ENCODE assay signal across 9 cellular contexts in genomic region chr11:67248653-67249052, GRCh38. TPM values are rescaled to one million over a fixed set of nuclear protein-coding genes. Genes with fewer than 3 reads are reported as not detected.
DNase-seq lines count a peak whose midpoint lies in the region; ATAC-seq, FAIRE-seq and TF ChIP-seq lines count a peak whose summit lies in the region.
"Had no signal": no experiment of that assay in that cellular context is flagged by ENCODE, and none has a peak within 500 bp of the region (broad histone marks: within the 10 kb centered on the region; RNA-seq: fewer than 3 reads in every experiment).

No MANE protein-coding gene starts in this region.

- H3K27ac ChIP-seq in hepatocyte (peak overlapping the region; percentile 67), small intestine (ENCODE audit: low read depth in 1 of 2, low read length in 1 of 2) (no peak overlapping the region)

- no peaks in the 10 kb centered on the region for H3K9me3 Mint-ChIP-seq in activated CD4-positive, alpha-beta T cell treated with anti-CD3 and anti-CD28 coated beads, Interleukin-2, amount 10 ng/mL, durations not matched to agents 7 days and 5 days
- no peaks in the 10 kb centered on the region for H3K9me3 Mint-ChIP-seq in activated CD4-positive, alpha-beta T cell treated with anti-CD3 and anti-CD28 coated beads for 36 hours (ENCODE audit: low read depth)
- no peaks in the 10 kb centered on the region for H3K9me3 Mint-ChIP-seq in activated naive CD8-positive, alpha-beta T cell treated with anti-CD3 and anti-CD28 coated beads for 36 hours
- no peaks in the 10 kb centered on the region for H3K9me3 Mint-ChIP-seq in stimulated activated naive B cell treated with anti-CD40 and anti-IgM and Interleukin-4, amounts not matched to agents 10 μg/mL and 1 μg/mL and 100 μg/mL, for 72 hours
- H3K9me3 Mint-ChIP-seq: brain had no signal

- H3K36me3 Mint-ChIP-seq in activated CD4-positive, alpha-beta T cell treated with anti-CD3 and anti-CD28 coated beads, Interleukin-2, amount 10 ng/mL, durations not matched to agents 7 days and 5 days (ENCODE audit: low read depth), result peaks cover 76% of the 10 kb centered on the region
- peaks cover 81% of the 10 kb centered on the region for H3K36me3 Mint-ChIP-seq in activated CD4-positive, alpha-beta T cell treated with anti-CD3 and anti-CD28 coated beads for 36 hours (ENCODE audit: low read depth)
- peaks cover 60% of the 10 kb centered on the region for H3K36me3 Mint-ChIP-seq in activated naive CD8-positive, alpha-beta T cell treated with anti-CD3 and anti-CD28 coated beads for 36 hours
- H3K36me3 Mint-ChIP-seq in stimulated activated naive B cell treated with anti-CD40 and anti-IgM and Interleukin-4, amounts not matched to agents 10 μg/mL and 1 μg/mL and 100 μg/mL, for 72 hours, result peaks cover 41 to 74% of the 10 kb centered on the region in 2 donors

- CTCF ChIA-PET in activated CD4-positive, alpha-beta T cell treated with anti-CD3 and anti-CD28 coated beads, Interleukin-2, amount 10 ng/mL, durations not matched to agents 7 days and 5 days (lab: Charles Lee), result no interaction called here
- CTCF ChIA-PET in activated CD4-positive, alpha-beta T cell treated with anti-CD3 and anti-CD28 coated beads for 36 hours (lab: Charles Lee), result interaction anchor here (1.2 to 1.3 kb wide), 2 partner anchors 69 to 88 kb away, joined by 5 to 7 read pairs; no protein-coding TSS in a partner anchor

- no peaks in the 10 kb centered on the region for H3K9me3 ChIP-seq in hepatocyte (ENCODE audit: low read depth)
- H3K9me3 ChIP-seq in small intestine (ENCODE audit: control insufficient read depth, low read depth), result no peaks in the 10 kb centered on the region

- no peaks in the 10 kb centered on the region for H3K27me3 Mint-ChIP-seq in activated CD4-positive, alpha-beta T cell treated with anti-CD3 and anti-CD28 coated beads, Interleukin-2, amount 10 ng/mL, durations not matched to agents 7 days and 5 days
- H3K27me3 Mint-ChIP-seq in activated CD4-positive, alpha-beta T cell treated with anti-CD3 and anti-CD28 coated beads for 36 hours, result no peaks in the 10 kb centered on the region
- no peaks in the 10 kb centered on the region for H3K27me3 Mint-ChIP-seq in activated naive CD8-positive, alpha-beta T cell treated with anti-CD3 and anti-CD28 coated beads for 36 hours
- H3K27me3 Mint-ChIP-seq in stimulated activated naive B cell treated with anti-CD40 and anti-IgM and Interleukin-4, amounts not matched to agents 10 μg/mL and 1 μg/mL and 100 μg/mL, for 72 hours, result no peaks in the 10 kb centered on the region
- H3K27me3 Mint-ChIP-seq: brain had no signal

- DNase-seq in activated CD4-positive, alpha-beta T cell treated with anti-CD3 and anti-CD28 coated beads, Interleukin-2, amount 10 ng/mL, durations not matched to agents 7 days and 5 days, result no peak
- no peak for DNase-seq in activated CD4-positive, alpha-beta T cell treated with anti-CD3 and anti-CD28 coated beads for 36 hours
- no peak for DNase-seq in activated naive CD8-positive, alpha-beta T cell treated with anti-CD3 and anti-CD28 coated beads for 36 hours
- DNase-seq in hepatocyte (ENCODE audit: low spot score) (no peak), small intestine (no peak), nucleus accumbens (lab: John Stamatoyannopoulos, UW) (no peak)
- no peak for DNase-seq in stimulated activated naive B cell treated with anti-CD40 and anti-IgM and Interleukin-4, amounts not matched to agents 10 μg/mL and 1 μg/mL and 100 μg/mL, for 72 hours

- peaks cover 12% of the 10 kb centered on the region for H4K20me1 ChIP-seq in hepatocyte (ENCODE audit: insufficient read depth, poor library complexity, severe bottlenecking)

- no peaks in the 10 kb centered on the region for H3K27me3 ChIP-seq in hepatocyte
- H3K27me3 ChIP-seq in small intestine (ENCODE audit: control insufficient read depth in 2 of 2, insufficient read depth in 2 of 2, low read length in 2 of 2), result no peaks in the 10 kb centered on the region

- TF ChIP-seq CTCF in hepatocyte (IDR thresholded peaks at IDR 0.05; ENCODE audit: poor library complexity), result no peak

- H3K27ac Mint-ChIP-seq in activated CD4-positive, alpha-beta T cell treated with anti-CD3 and anti-CD28 coated beads, Interleukin-2, amount 10 ng/mL, durations not matched to agents 7 days and 5 days, result peak overlapping the region; percentile 10
- no peak overlapping the region for H3K27ac Mint-ChIP-seq in activated CD4-positive, alpha-beta T cell treated with anti-CD3 and anti-CD28 coated beads for 36 hours
- H3K27ac Mint-ChIP-seq in activated naive CD8-positive, alpha-beta T cell treated with anti-CD3 and anti-CD28 coated beads for 36 hours, result peak overlapping the region; percentile 54
- H3K27ac Mint-ChIP-seq in stimulated activated naive B cell treated with anti-CD40 and anti-IgM and Interleukin-4, amounts not matched to agents 10 μg/mL and 1 μg/mL and 100 μg/mL, for 72 hours, result peak overlapping the region; percentile 67

- intact Hi-C loops in activated CD4-positive, alpha-beta T cell treated with anti-CD3 and anti-CD28 coated beads for 36 hours (cut with DNase I, micrococcal nuclease), result no loop called here

- no peaks in the 10 kb centered on the region for H3K9me2 ChIP-seq in hepatocyte (replicated peaks; ENCODE audit: insufficient read depth)

- peaks cover 42% of the 10 kb centered on the region for H3K4me1 Mint-ChIP-seq in activated CD4-positive, alpha-beta T cell treated with anti-CD3 and anti-CD28 coated beads, Interleukin-2, amount 10 ng/mL, durations not matched to agents 7 days and 5 days
- peaks cover 34% of the 10 kb centered on the region for H3K4me1 Mint-ChIP-seq in activated CD4-positive, alpha-beta T cell treated with anti-CD3 and anti-CD28 coated beads for 36 hours
- H3K4me1 Mint-ChIP-seq in activated naive CD8-positive, alpha-beta T cell treated with anti-CD3 and anti-CD28 coated beads for 36 hours, result peaks cover 34% of the 10 kb centered on the region
- peaks cover 14 to 40% of the 10 kb centered on the region in 2 donors for H3K4me1 Mint-ChIP-seq in stimulated activated naive B cell treated with anti-CD40 and anti-IgM and Interleukin-4, amounts not matched to agents 10 μg/mL and 1 μg/mL and 100 μg/mL, for 72 hours

- POLR2A ChIA-PET in activated CD4-positive, alpha-beta T cell treated with anti-CD3 and anti-CD28 coated beads, Interleukin-2, amount 10 ng/mL, durations not matched to agents 7 days and 5 days (lab: Charles Lee), result no interaction called here
- POLR2A ChIA-PET in activated CD4-positive, alpha-beta T cell treated with anti-CD3 and anti-CD28 coated beads for 36 hours (lab: Charles Lee), result interaction anchor here (1.1 kb wide), 1 partner anchor 9 kb away, joined by 5 read pairs; no protein-coding TSS in a partner anchor

- no peak overlapping the region for H3K4me3 ChIP-seq in hepatocyte
- H3K4me3 ChIP-seq in small intestine (ENCODE audit: low read depth in 1 of 2, low read length in 2 of 2), result no peak overlapping the region

- no peak for ATAC-seq in activated CD4-positive, alpha-beta T cell treated with anti-CD3 and anti-CD28 coated beads for 36 hours
- no peak for ATAC-seq in stimulated activated naive B cell treated with anti-CD40 and anti-IgM and Interleukin-4, amounts not matched to agents 10 μg/mL and 1 μg/mL and 100 μg/mL, for 72 hours (replicated peaks)
- no peak for ATAC-seq in HG02571 (IDR thresholded peaks at IDR 0.05; ENCODE audit: unreplicated experiment)

- no peak for FAIRE-seq in small intestine (lab: Jason Lieb, UNC)

- H3K36me3 ChIP-seq in hepatocyte (replicated peaks; ENCODE audit: insufficient read depth, low read depth), result peaks cover 5% of the 10 kb centered on the region
- H3K36me3 ChIP-seq in small intestine (ENCODE audit: control insufficient read depth in 2 of 2, insufficient read depth in 2 of 2, low read length in 2 of 2), result peaks cover 43 to 66% of the 10 kb centered on the region in 2 donors

- H3K79me2 ChIP-seq in hepatocyte, result peaks cover 21% of the 10 kb centered on the region

- H2AFZ ChIP-seq in hepatocyte, result no peak overlapping the region

- H3K4me3 Mint-ChIP-seq in activated CD4-positive, alpha-beta T cell treated with anti-CD3 and anti-CD28 coated beads, Interleukin-2, amount 10 ng/mL, durations not matched to agents 7 days and 5 days, result no peak overlapping the region
- no peak overlapping the region for H3K4me3 Mint-ChIP-seq in activated CD4-positive, alpha-beta T cell treated with anti-CD3 and anti-CD28 coated beads for 36 hours
- H3K4me3 Mint-ChIP-seq in activated naive CD8-positive, alpha-beta T cell treated with anti-CD3 and anti-CD28 coated beads for 36 hours, result no peak overlapping the region
- no peak overlapping the region for H3K4me3 Mint-ChIP-seq in stimulated activated naive B cell treated with anti-CD40 and anti-IgM and Interleukin-4, amounts not matched to agents 10 μg/mL and 1 μg/mL and 100 μg/mL, for 72 hours
- H3K4me3 Mint-ChIP-seq: brain had no signal

- H3K4me2 ChIP-seq in hepatocyte, result no peak overlapping the region

- H3K4me1 ChIP-seq in hepatocyte (ENCODE audit: insufficient read depth) (no peaks in the 10 kb centered on the region), small intestine (ENCODE audit: control insufficient read depth in 2 of 2, insufficient read depth in 1 of 2, low read depth in 1 of 2, low read length in 1 of 2) (no peaks in the 10 kb centered on the region)

RNA-seq across cellular contexts. Expression of gene GRK2, which starts 17.6 kb away (rescaled TPM):
- 100 to 1,000 TPM; 306 to 324 TPM for total RNA-seq in activated CD4-positive, alpha-beta T cell treated with anti-CD3 and anti-CD28 coated beads, Interleukin-2, amount 10 ng/mL, durations not matched to agents 7 days and 5 days
- total RNA-seq in activated CD4-positive, alpha-beta T cell treated with anti-CD3 and anti-CD28 coated beads for 36 hours, result 100 to 1,000 TPM; 202 to 241 TPM
- total RNA-seq in activated naive CD8-positive, alpha-beta T cell treated with anti-CD3 and anti-CD28 coated beads for 36 hours, result 100 to 1,000 TPM; 211 to 219 TPM
- 41.4 and 57.3 TPM in 2 replicates for total RNA-seq in hepatocyte
- polyA plus RNA-seq in hepatocyte, result 59.6 and 64.1 TPM in 2 replicates
- 100 to 1,000 TPM in 2 of 3 donors, 10 to 100 TPM in 1; 97.4 to 153 (median 106) TPM for polyA plus RNA-seq in small intestine

RNA-seq across cellular contexts. Expression of gene ANKRD13D, which starts 40.5 kb away (rescaled TPM):
- total RNA-seq in activated CD4-positive, alpha-beta T cell treated with anti-CD3 and anti-CD28 coated beads, Interleukin-2, amount 10 ng/mL, durations not matched to agents 7 days and 5 days, result 100 to 1,000 TPM; 135 to 194 TPM
- 10 to 100 TPM; 44.9 to 69.5 TPM for total RNA-seq in activated CD4-positive, alpha-beta T cell treated with anti-CD3 and anti-CD28 coated beads for 36 hours
- 10 to 100 TPM; 52.0 to 55.7 TPM for total RNA-seq in activated naive CD8-positive, alpha-beta T cell treated with anti-CD3 and anti-CD28 coated beads for 36 hours
- total RNA-seq in hepatocyte, result 22.1 and 25.3 TPM in 2 replicates
- 43.9 and 49.5 TPM in 2 replicates for polyA plus RNA-seq in hepatocyte
- polyA plus RNA-seq in small intestine, result 10 to 100 TPM in 2 of 3 donors, 1 to 10 TPM in 1; 7.8 to 24.1 (median 16.2) TPM

RNA-seq across cellular contexts. Expression of gene SSH3, which starts 54.7 kb away (rescaled TPM):
- total RNA-seq in activated CD4-positive, alpha-beta T cell treated with anti-CD3 and anti-CD28 coated beads, Interleukin-2, amount 10 ng/mL, durations not matched to agents 7 days and 5 days, result 1 to 10 TPM; 8.2 to 9.6 TPM
- total RNA-seq in activated CD4-positive, alpha-beta T cell treated with anti-CD3 and anti-CD28 coated beads for 36 hours, result 10 to 100 TPM in 1 of 2 experiments, 1 to 10 TPM in 1; 6.0 to 11.1 TPM
- total RNA-seq in activated naive CD8-positive, alpha-beta T cell treated with anti-CD3 and anti-CD28 coated beads for 36 hours, result 1 to 10 TPM; 4.6 to 4.7 TPM
- total RNA-seq in hepatocyte, result 27.7 and 29.7 TPM in 2 replicates
- 49.5 and 66.4 TPM in 2 replicates for polyA plus RNA-seq in hepatocyte
- polyA plus RNA-seq in small intestine, result 10 to 100 TPM; 27.5 to 55.2 (median 29.7) TPM
